In the genomic region with DNA sequence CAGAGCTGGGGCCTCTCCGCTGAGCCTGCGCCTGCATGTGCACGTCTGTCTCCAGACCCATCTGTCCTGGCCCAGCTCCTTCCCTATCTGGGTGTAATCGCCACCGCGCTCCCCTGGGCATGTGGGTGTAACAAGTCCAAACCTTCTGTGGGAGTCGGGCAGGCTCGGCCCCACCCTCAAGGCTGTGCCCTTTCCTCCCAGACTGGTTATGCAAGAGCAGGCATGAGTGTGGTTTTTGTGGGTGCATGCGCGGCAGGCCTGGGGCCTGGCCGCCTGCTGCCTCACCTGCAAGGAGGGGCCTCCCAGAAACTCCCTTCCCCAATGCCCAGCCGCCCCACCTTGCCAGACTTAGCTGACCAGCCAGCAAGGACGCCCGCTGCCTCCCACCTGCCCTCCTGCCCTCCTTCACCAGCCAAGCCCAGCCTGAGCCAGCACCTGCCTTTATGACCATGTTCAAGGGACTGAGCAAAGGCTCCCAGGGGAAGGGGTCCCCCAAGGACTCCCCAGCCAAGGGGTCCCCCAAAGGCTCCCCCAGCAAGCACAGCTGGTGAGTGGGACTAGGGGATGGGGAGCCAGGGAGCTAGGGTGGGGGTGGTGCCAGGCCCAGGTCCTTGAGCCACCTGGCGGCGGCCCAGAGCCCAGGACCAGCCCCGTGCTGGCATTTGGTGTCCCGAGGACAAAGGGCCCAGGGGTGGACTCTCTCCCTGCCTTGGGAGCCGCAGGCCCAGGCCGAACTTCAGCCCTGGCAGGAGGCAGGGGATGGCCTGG, we compare ENCODE assay signal across 11 cellular contexts. TPM values are rescaled to one million over a fixed set of nuclear protein-coding genes. Genes with fewer than 3 reads are reported as not detected.
DNase-seq lines count a peak whose midpoint lies in the region; ATAC-seq and TF ChIP-seq lines count a peak whose summit lies in the region.
"Had no signal": no experiment of that assay in that cellular context is flagged by ENCODE, and none has a peak within 500 bp of the region (broad histone marks: within the 10 kb centered on the region; RNA-seq: fewer than 3 reads in every experiment).

Gene EVPLL, plus strand, starts transcription at position 342 of the 768 bp plus-strand sequence. CDS start 3,160 bp downstream, outside the sequence.

- CTCF ChIA-PET in PC-9 (lab: Charles Lee), result no interaction called here

- H3K9me2 ChIP-seq in PC-9 (ENCODE audit: insufficient read depth), result no peaks in the 10 kb centered on the region

- no peaks in the 10 kb centered on the region for H3K4me1 Mint-ChIP-seq in type B pancreatic cell (ENCODE audit: unreplicated experiment)

- no peak within 1 kb of the TSS for H3K27ac ChIP-seq in PC-9
- no peak within 1 kb of the TSS for H3K27ac ChIP-seq in heart left ventricle

- BruUV-seq in PC-9 (replicated peaks; lab: Mats Ljungman, UMichigan), result TSS peak; percentile 76

- no peaks in the 10 kb centered on the region for H3K36me3 Mint-ChIP-seq in type B pancreatic cell

- no peak for TF ChIP-seq POLR2A in heart left ventricle (IDR thresholded peaks at IDR 0.05)

- POLR2A ChIA-PET in PC-9 (lab: Charles Lee; ENCODE audit: unreplicated experiment), result interaction anchor here (0.6 to 0.7 kb wide), 7 partner anchors 14 to 664 kb away, joined by 3 to 7 read pairs (median 3); partner anchors contain the start of gene SHMT1

- H3K27ac Mint-ChIP-seq in type B pancreatic cell, result no peak within 1 kb of the TSS

- peak within 1 kb of the TSS; percentile 59 for H3K4me2 ChIP-seq in PC-9

- H4K20me1 ChIP-seq in PC-9 (ENCODE audit: insufficient read depth), result no peaks in the 10 kb centered on the region

- peaks cover 25% of the 10 kb centered on the region for H3K4me1 ChIP-seq in PC-9 (replicated peaks; ENCODE audit: insufficient read depth)
- H3K4me1 ChIP-seq in heart left ventricle, result no peaks in the 10 kb centered on the region

- TF ChIP-seq CTCF in PC-9 (conservative IDR thresholded peaks at IDR 0.05) (no peak), heart left ventricle (IDR thresholded peaks at IDR 0.05) (no peak), type B pancreatic cell (conservative IDR thresholded peaks at IDR 0.05) (no peak)

- intact Hi-C loops in PC-9 (cut with micrococcal nuclease; ENCODE audit: unreplicated experiment), result loop anchor here (2.0 kb wide), 1 partner anchor 15 kb away; the partner anchor contains the start of gene SHMT1
- intact Hi-C loops in heart left ventricle (cut with DNase I), result no loop called here
- intact Hi-C loops in sciatic nerve (cut with DNase I), result no loop called here

- no peaks in the 10 kb centered on the region for H3K9me3 Mint-ChIP-seq in type B pancreatic cell

- ATAC-seq in heart left ventricle (peak in 3 of 4 donors; percentile 18 to 37 (median 29)), sciatic nerve (peak; percentile 40), GM18861 (IDR thresholded peaks at IDR 0.05; ENCODE audit: unreplicated experiment) (no peak)

- H3K9me3 ChIP-seq in PC-9 (ENCODE audit: insufficient read depth, low read depth) (0 out of 2 replicates have a peak, but pooled peaks cover 3% of the 10 kb centered on the region), heart left ventricle (peaks cover 0 to 10% (median 0%) of the 10 kb centered on the region in 12 donors)

- H3K36me3 ChIP-seq in H7 (replicated peaks; ENCODE audit: control insufficient read depth, insufficient read depth, low read length), result no peaks in the 10 kb centered on the region
- no peaks in the 10 kb centered on the region for H3K36me3 ChIP-seq in PC-9 (ENCODE audit: low read depth)
- no peaks in the 10 kb centered on the region for H3K36me3 ChIP-seq in heart left ventricle

- 0 out of 2 replicates have a peak, but pooled peaks cover 4% of the 10 kb centered on the region for H3F3A ChIP-seq in PC-9 (ENCODE audit: insufficient read depth, low read depth)

- DNase-seq in H7 (peak; percentile 37), PC-9 (peak; percentile 80 to 96), heart left ventricle (peak in 2 of 5 donors; percentile 41 to 72), sciatic nerve (ENCODE audit: low spot score) (no peak), NCI-H345 (lab: John Stamatoyannopoulos, UW) (no peak), NCI-H2227 (lab: John Stamatoyannopoulos, UW; ENCODE audit: unreplicated experiment) (no peak), type B pancreatic cell (ENCODE audit: extremely low spot score, unreplicated experiment) (no peak)
- DNase-seq: GOT3; stimulated activated CD4-positive, alpha-beta T cell treated with anti-CD3 and anti-CD28 coated beads, Interleukin-15, amount 100 ng/mL, for 24 hours had no signal

- no peak within 1 kb of the TSS for H3K4me3 Mint-ChIP-seq in type B pancreatic cell

- peaks cover 6% of the 10 kb centered on the region for H3K27me3 Mint-ChIP-seq in type B pancreatic cell

- H3K4me3 ChIP-seq in H7 (ENCODE audit: insufficient read depth, low read depth, low read length) (no peak within 1 kb of the TSS), PC-9 (no peak within 1 kb of the TSS), heart left ventricle (no peak within 1 kb of the TSS)

- H3K79me2 ChIP-seq in PC-9 (ENCODE audit: low read depth), result no peaks in the 10 kb centered on the region

- no peak within 1 kb of the TSS for H2AFZ ChIP-seq in PC-9

- H3K27me3 ChIP-seq in H7 (ENCODE audit: control insufficient read depth, insufficient read depth, low read length) (no peaks in the 10 kb centered on the region), PC-9 (ENCODE audit: insufficient read depth, low read depth) (no peaks in the 10 kb centered on the region), heart left ventricle (peaks cover 4 to 33% (median 14%) of the 10 kb centered on the region in 9 donors)

- 76 to 88% (median 82%) methylated on average over 11 to 20 of the region's 20 CpGs for WGBS in heart left ventricle, 4 donors

RNA-seq across cellular contexts. Expression of gene EVPLL, which starts in this region (rescaled TPM):
- total RNA-seq in H7 (2014; rRNA removed; shearing (Covaris generic)), result not detected in 2 replicates
- 3.7 and 5.7 TPM in 2 replicates for total RNA-seq in PC-9 (2021)
- total RNA-seq in heart left ventricle, result not detected
- not detected for polyA plus RNA-seq in heart left ventricle
- total RNA-seq in sciatic nerve, result not detected
- not detected in 2 replicates for total RNA-seq in type B pancreatic cell (ENCODE audit: low replicate concordance)
- total RNA-seq: aorta had no signal
- polyA plus RNA-seq: aorta had no signal

Comparison
In these comparisons a context has a peak if more than half of its experiments do, and no peak if none do; other contexts are left out.
1. Peak in DNase-seq in H7; RNA of the gene not detected or under 1 TPM.
2. Peak in ATAC-seq in heart left ventricle; RNA of the gene not detected or under 1 TPM.
3. Peak in ATAC-seq in sciatic nerve; RNA of the gene not detected or under 1 TPM.
4. DNase-seq: peak in PC-9 (2 of 2); none in sciatic nerve (single experiment), NCI-H345 (single experiment), NCI-H2227 (single experiment) and type B pancreatic cell (single experiment).